In the genomic region with DNA sequence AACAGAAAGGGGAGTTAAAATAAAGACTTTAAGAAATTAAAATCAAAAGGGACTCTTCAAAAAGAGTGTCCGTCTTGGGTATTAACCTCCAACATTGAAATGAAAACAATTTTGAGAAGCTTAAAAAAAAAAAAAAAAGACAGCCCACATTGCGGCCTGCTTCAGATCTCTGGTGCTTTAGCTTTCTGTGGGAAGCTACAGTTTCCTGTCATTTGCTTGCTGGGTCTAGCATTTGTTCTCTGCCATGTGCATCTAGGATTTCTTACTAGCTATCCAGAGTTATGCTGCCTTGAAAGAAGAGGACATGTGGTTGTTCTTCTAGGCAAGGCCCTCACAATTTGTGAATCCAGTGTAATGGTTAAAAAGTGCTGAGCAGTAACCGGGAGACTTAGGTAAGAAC, we compare ENCODE assay signal across 29 cellular contexts.
"Had no signal": no experiment of that assay in that cellular context is flagged by ENCODE, and none has a peak within 500 bp of the region (broad histone marks: within the 10 kb centered on the region; RNA-seq: fewer than 3 reads in every experiment).

No MANE protein-coding gene starts in this region.

- DNase-seq: activated B cell treated with CpG ODN at 0.5 μM for 24 hours; activated CD4-positive, alpha-beta T cell treated with anti-CD3 and anti-CD28 coated beads for 1 hour; activated CD4-positive, alpha-beta T cell treated with anti-CD3 and anti-CD28 coated beads, Interleukin-2, amount 10 ng/mL, durations not matched to agents 24 days and 14 days; activated CD4-positive, alpha-beta T cell treated with anti-CD3 and anti-CD28 coated beads, Interleukin-2, amount 50 U/mL, for 48 hours; activated effector memory CD4-positive, alpha-beta T cell treated with anti-CD3 and anti-CD28 coated beads, Interleukin-2, amount 50 U/mL, for 16 hours; activated naive CD4-positive, alpha-beta T cell treated with Interleukin-2 at 50 U/mL for 16 hours; activated naive CD8-positive, alpha-beta T cell treated with anti-CD3 and anti-CD28 coated beads, Interleukin-2, amount 50 U/mL, for 24 hours; activated T-cell treated with anti-CD3 and anti-CD28 coated beads, Interleukin-2, amount 50 U/mL, for 4 hours; amniotic stem cell; brain microvascular endothelial cell; cerebellar nuclear complex; Karpas-422; MM.1S; NCI-H1694; NCI-H2029; NCI-H2107; NCI-H345; NCI-H510A; NCI-H526 treated with DMSO at 0.1 percent for 48 hours; NCI-H82; Peyer's patch; Right ventricle myocardium superior; SJCRH30; T-helper 17 cell; T-helper 9 cell had no signal

- H3K9me3 ChIP-seq: Peyer's patch, SJCRH30 had no signal

- H3K4me3 ChIP-seq: cardiac muscle cell, K562, Peyer's patch, SJCRH30 had no signal

- H3K4me3 Mint-ChIP-seq: activated B cell treated with CpG ODN at 0.5 μM for 24 hours; activated CD4-positive, alpha-beta T cell treated with anti-CD3 and anti-CD28 coated beads, Interleukin-2, amount 10 ng/mL, durations not matched to agents 24 days and 14 days; activated naive CD8-positive, alpha-beta T cell treated with anti-CD3 and anti-CD28 coated beads, Interleukin-2, amount 50 U/mL, for 24 hours; activated T-cell treated with anti-CD3 and anti-CD28 coated beads, Interleukin-2, amount 50 U/mL, for 4 hours; T-helper 17 cell had no signal

- H3K36me3 ChIP-seq: brain microvascular endothelial cell, cardiac muscle cell, Peyer's patch, SJCRH30 had no signal

- H3K4me1 ChIP-seq: Peyer's patch, SJCRH30 had no signal

- ATAC-seq: activated naive CD4-positive, alpha-beta T cell treated with anti-CD3 and anti-CD28 coated beads, Interleukin-2, amount 50 U/mL, for 72 hours; activated naive CD8-positive, alpha-beta T cell treated with anti-CD3 and anti-CD28 coated beads, Interleukin-2, amount 50 U/mL, for 24 hours; activated T-cell treated with anti-CD3 and anti-CD28 coated beads, Interleukin-2, amount 50 U/mL, for 4 hours; K562; T-helper 17 cell had no signal

- H3K27me3 Mint-ChIP-seq: activated B cell treated with CpG ODN at 0.5 μM for 24 hours; activated CD4-positive, alpha-beta T cell treated with anti-CD3 and anti-CD28 coated beads, Interleukin-2, amount 10 ng/mL, durations not matched to agents 24 days and 14 days; activated naive CD8-positive, alpha-beta T cell treated with anti-CD3 and anti-CD28 coated beads, Interleukin-2, amount 50 U/mL, for 24 hours had no signal

- H3K9me3 Mint-ChIP-seq: activated CD4-positive, alpha-beta T cell treated with anti-CD3 and anti-CD28 coated beads, Interleukin-2, amount 10 ng/mL, durations not matched to agents 24 days and 14 days; activated naive CD8-positive, alpha-beta T cell treated with anti-CD3 and anti-CD28 coated beads, Interleukin-2, amount 50 U/mL, for 24 hours; activated T-cell treated with anti-CD3 and anti-CD28 coated beads, Interleukin-2, amount 50 U/mL, for 4 hours had no signal

- H3K4me1 Mint-ChIP-seq: activated B cell treated with CpG ODN at 0.5 μM for 24 hours; activated CD4-positive, alpha-beta T cell treated with anti-CD3 and anti-CD28 coated beads, Interleukin-2, amount 10 ng/mL, durations not matched to agents 24 days and 14 days; activated naive CD8-positive, alpha-beta T cell treated with anti-CD3 and anti-CD28 coated beads, Interleukin-2, amount 50 U/mL, for 24 hours; T-helper 17 cell had no signal

- H3K27me3 ChIP-seq: brain microvascular endothelial cell, cardiac muscle cell, Peyer's patch, SJCRH30 had no signal

- H3K27ac ChIP-seq: brain microvascular endothelial cell, cardiac muscle cell, Peyer's patch, RWPE1, SJCRH30 had no signal

- H3K36me3 Mint-ChIP-seq: activated naive CD4-positive, alpha-beta T cell treated with anti-CD3 and anti-CD28 coated beads, Interleukin-2, amount 50 U/mL, for 72 hours had no signal

- H3K27ac Mint-ChIP-seq: activated B cell treated with CpG ODN at 0.5 μM for 24 hours; activated CD4-positive, alpha-beta T cell treated with anti-CD3 and anti-CD28 coated beads, Interleukin-2, amount 10 ng/mL, durations not matched to agents 24 days and 14 days; activated naive CD4-positive, alpha-beta T cell treated with anti-CD3 and anti-CD28 coated beads, Interleukin-2, amount 50 U/mL, for 72 hours; activated naive CD8-positive, alpha-beta T cell treated with anti-CD3 and anti-CD28 coated beads, Interleukin-2, amount 50 U/mL, for 24 hours; T-helper 17 cell had no signal
